19 cellular contexts compared by ENCODE assay signal in the genomic region with DNA sequence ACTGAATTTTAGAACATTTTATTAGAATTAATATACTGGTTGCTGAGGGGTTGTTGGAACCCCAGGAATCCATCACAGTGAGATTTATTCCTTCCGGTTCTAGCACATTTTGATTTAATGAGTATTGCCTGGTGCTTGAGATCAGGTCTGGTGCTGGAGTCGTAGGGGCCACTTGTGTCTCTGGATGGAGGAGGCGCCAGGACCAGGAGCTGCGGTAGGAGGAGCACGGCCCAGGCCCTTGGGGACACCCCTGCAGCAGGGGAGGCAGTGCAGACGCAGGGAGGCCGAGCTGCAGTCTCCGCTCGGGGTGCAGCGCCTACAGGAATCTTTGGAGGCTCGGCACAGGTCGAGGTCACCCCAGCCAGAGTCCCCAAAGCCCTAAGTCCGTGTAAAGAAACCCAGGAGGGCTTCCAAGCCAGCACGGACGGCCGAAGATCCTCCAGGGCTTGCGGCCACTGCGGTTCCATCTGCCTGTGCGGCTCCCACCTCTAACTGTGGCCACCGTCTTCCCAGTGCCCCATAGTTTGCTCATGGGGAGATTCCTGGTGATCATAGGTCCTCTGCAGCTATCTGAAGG.
DNase-seq lines count a peak whose midpoint lies in the region; ATAC-seq and TF ChIP-seq lines count a peak whose summit lies in the region.
"Had no signal": no experiment of that assay in that cellular context is flagged by ENCODE, and none has a peak within 500 bp of the region (broad histone marks: within the 10 kb centered on the region; RNA-seq: fewer than 3 reads in every experiment).

No MANE protein-coding gene starts in this region.

- TF ChIP-seq POLR2A in gastroesophageal sphincter (IDR thresholded peaks at IDR 0.05): no peak

- POLR2A ChIA-PET in AG04450 (lab: Yijun Ruan, JAX): no interaction called here

- H3K27ac ChIP-seq in AG04450 (ENCODE audit: low read depth, low read length) (peak overlapping the region; percentile 65), RWPE2 (ENCODE audit: poor library complexity, severe bottlenecking) (no peak overlapping the region), gastroesophageal sphincter (peak overlapping the region in 3 of 4 donors; percentile 33 to 75 (median 71))
- H3K27ac ChIP-seq: KMS-11, neutrophil had no signal

- no peaks in the 10 kb centered on the region; the same call in 1 of the 2 replicates for H3K9me3 ChIP-seq in AG04450 (ENCODE audit: control insufficient read depth, insufficient read depth, low read length)
- no peaks in the 10 kb centered on the region for H3K9me3 ChIP-seq in RWPE2 (ENCODE audit: severe bottlenecking)
- H3K9me3 ChIP-seq in gastroesophageal sphincter: no peaks in the 10 kb centered on the region
- H3K9me3 ChIP-seq: mucosa of descending colon, neutrophil had no signal

- TF ChIP-seq EP300 in gastroesophageal sphincter (IDR thresholded peaks at IDR 0.05): no peak

- DNase-seq in AG04450 (ENCODE audit: low read depth, low spot score): no peak
- peak; percentile 37 for DNase-seq in RWPE2 (ENCODE audit: low spot score)
- peak; percentile 50 for DNase-seq in sciatic nerve (ENCODE audit: low spot score)
- DNase-seq in SIG-M5 treated with dmso at 0.1 percent for 504 hours (lab: John Stamatoyannopoulos, UW; ENCODE audit: unreplicated experiment): no peak
- no peak for DNase-seq in stimulated activated CD4-positive, alpha-beta T cell treated with anti-CD3 and anti-CD28 coated beads, Interleukin-1b, Interleukin-23, amount 100 ng/mL, for 48 hours
- no peak for DNase-seq in NCI-H128 (lab: John Stamatoyannopoulos, UW; ENCODE audit: unreplicated experiment)
- DNase-seq in GOT3 (lab: John Stamatoyannopoulos, UW): no peak
- DNase-seq: activated CD4-positive, CD25-positive, alpha-beta regulatory T cell; activated CD8-positive, alpha-beta T cell treated with anti-CD3 and anti-CD28 coated beads for 36 hours; activated naive CD4-positive, alpha-beta T cell treated with anti-CD3 and anti-CD28 coated beads, Interleukin-2, amount 10 ng/mL, durations not matched to agents 7 days and 5 days; activated T-cell treated with anti-CD3 and anti-CD28 coated beads, Interleukin-2, amount 50 U/mL, for 24 hours; anterior cingulate cortex; central memory CD4-positive, alpha-beta T cell; MV-4-11; NCI-H187 had no signal

- H3K36me3 ChIP-seq in RWPE2 (ENCODE audit: low read depth) (no peaks in the 10 kb centered on the region), gastroesophageal sphincter (no peaks in the 10 kb centered on the region)
- H3K36me3 ChIP-seq: neutrophil had no signal

- intact Hi-C loops in sciatic nerve (cut with DNase I): no loop called here

- no peaks in the 10 kb centered on the region for H3K27me3 ChIP-seq in AG04450 (ENCODE audit: control insufficient read depth, insufficient read depth, low read length)
- H3K27me3 ChIP-seq in RWPE2 (ENCODE audit: insufficient read depth, poor library complexity, severe bottlenecking): no peaks in the 10 kb centered on the region
- H3K27me3 ChIP-seq in gastroesophageal sphincter: no peaks in the 10 kb centered on the region

- 88 to 93% methylated on average over 3 to 12 of the region's 20 CpGs for WGBS in gastroesophageal sphincter (ENCODE audit: low coverage in 1 of 2), 2 donors

- CTCF ChIA-PET in AG04450 (lab: Charles Lee): no interaction called here

- TF ChIP-seq CTCF in AG04450 (IDR thresholded peaks at IDR 0.05; ENCODE audit: low read depth, low read length): no peak
- no peak for TF ChIP-seq CTCF in RWPE2 (IDR thresholded peaks at IDR 0.05; ENCODE audit: poor library complexity, severe bottlenecking)
- no peak for TF ChIP-seq CTCF in gastroesophageal sphincter (IDR thresholded peaks at IDR 0.05)

- H3K4me1 ChIP-seq in RWPE2 (ENCODE audit: insufficient read depth, poor library complexity, severe bottlenecking): peaks cover 9% of the 10 kb centered on the region
- peaks cover 0 to 48% (median 12%) of the 10 kb centered on the region in 3 donors for H3K4me1 ChIP-seq in gastroesophageal sphincter

- H3K4me3 ChIP-seq in AG04450 (ENCODE audit: low read depth, low read length): no peak overlapping the region
- no peak overlapping the region for H3K4me3 ChIP-seq in RWPE2 (ENCODE audit: severe bottlenecking)
- H3K4me3 ChIP-seq in gastroesophageal sphincter: no peak overlapping the region
- H3K4me3 ChIP-seq: mucosa of descending colon had no signal

- ATAC-seq in RWPE2 (ENCODE audit: low read depth) (no peak), gastroesophageal sphincter (no peak), sciatic nerve (no peak)
- ATAC-seq: activated CD8-positive, alpha-beta T cell treated with anti-CD3 and anti-CD28 coated beads for 36 hours; mucosa of descending colon had no signal

Comparison
In these comparisons a context has a peak if more than half of its experiments do, and no peak if none do; other contexts are left out.
1. DNase-seq: peak in RWPE2 (single experiment) and sciatic nerve (single experiment); none in AG04450 (single experiment), SIG-M5 treated with dmso at 0.1 percent for 504 hours (single experiment), stimulated activated CD4-positive, alpha-beta T cell treated with anti-CD3 and anti-CD28 coated beads, Interleukin-1b, Interleukin-23, amount 100 ng/mL, for 48 hours (single experiment), NCI-H128 (single experiment) and GOT3 (single experiment).